10 cellular contexts compared by ENCODE assay signal in genomic region chr11:64713031-64713780, GRCh38. TPM values are rescaled to one million over a fixed set of nuclear protein-coding genes. Genes with fewer than 3 reads are reported as not detected.
DNase-seq lines count a peak whose midpoint lies in the region; ATAC-seq lines count a peak whose summit lies in the region.
"Had no signal": no experiment of that assay in that cellular context is flagged by ENCODE, and none has a peak within 500 bp of the region (broad histone marks: within the 10 kb centered on the region; RNA-seq: fewer than 3 reads in every experiment).

No MANE protein-coding gene starts in this region.

- no peak for DNase-seq in activated naive CD8-positive, alpha-beta T cell treated with anti-CD3 and anti-CD28 coated beads, Interleukin-2, amount 10 ng/mL, durations not matched to agents 7 days and 5 days
- no peak for DNase-seq in activated naive CD8-positive, alpha-beta T cell treated with anti-CD3 and anti-CD28 coated beads for 36 hours
- DNase-seq in activated CD8-positive, alpha-beta T cell treated with anti-CD3 and anti-CD28 coated beads, Interleukin-2, amount 10 ng/mL, durations not matched to agents 7 days and 5 days: no peak
- DNase-seq in iPS DF 6.9 (ENCODE audit: low read depth, low spot score): no peak
- DNase-seq in NCI-H345 treated with DMSO at 0.1 percent for 48 hours (lab: John Stamatoyannopoulos, UW; ENCODE audit: unreplicated experiment): no peak
- DNase-seq in NCI-H524 (lab: John Stamatoyannopoulos, UW): no peak
- no peak for DNase-seq in cerebellar cortex (ENCODE audit: low spot score)
- DNase-seq: DND-41 had no signal

- H3K36me3 Mint-ChIP-seq in activated naive CD8-positive, alpha-beta T cell treated with anti-CD3 and anti-CD28 coated beads, Interleukin-2, amount 10 ng/mL, durations not matched to agents 7 days and 5 days: no peaks in the 10 kb centered on the region
- H3K36me3 Mint-ChIP-seq in activated naive CD8-positive, alpha-beta T cell treated with anti-CD3 and anti-CD28 coated beads for 36 hours: no peaks in the 10 kb centered on the region
- H3K36me3 Mint-ChIP-seq in activated CD8-positive, alpha-beta T cell treated with anti-CD3 and anti-CD28 coated beads, Interleukin-2, amount 10 ng/mL, durations not matched to agents 7 days and 5 days (ENCODE audit: low read depth): no peaks in the 10 kb centered on the region

- H3K27ac ChIP-seq in iPS DF 6.9 (ENCODE audit: low read length) (no peak overlapping the region), thymus (ENCODE audit: low read depth) (no peak overlapping the region)

- ATAC-seq in activated naive CD8-positive, alpha-beta T cell treated with anti-CD3 and anti-CD28 coated beads, Interleukin-2, amount 10 ng/mL, durations not matched to agents 7 days and 5 days (ENCODE audit: low read depth): peak; percentile 41
- ATAC-seq in activated CD8-positive, alpha-beta T cell treated with anti-CD3 and anti-CD28 coated beads, Interleukin-2, amount 10 ng/mL, durations not matched to agents 7 days and 5 days: peak; percentile 40

- H3K4me3 ChIP-seq in iPS DF 6.9 (ENCODE audit: low read length): peak overlapping the region; percentile 38
- peak overlapping the region; percentile 23 for H3K4me3 ChIP-seq in thymus (ENCODE audit: low read length)

- CTCF ChIA-PET in activated CD8-positive, alpha-beta T cell treated with anti-CD3 and anti-CD28 coated beads, Interleukin-2, amount 10 ng/mL, durations not matched to agents 7 days and 5 days (lab: Charles Lee): no interaction called here

- H3K4me1 ChIP-seq in iPS DF 6.9 (ENCODE audit: control insufficient read depth, insufficient read depth, low read length): peaks cover 21% of the 10 kb centered on the region
- peaks cover 10% of the 10 kb centered on the region for H3K4me1 ChIP-seq in thymus (ENCODE audit: control insufficient read depth, insufficient read depth, low read length)

- H3K27ac Mint-ChIP-seq in activated naive CD8-positive, alpha-beta T cell treated with anti-CD3 and anti-CD28 coated beads, Interleukin-2, amount 10 ng/mL, durations not matched to agents 7 days and 5 days: no peak overlapping the region
- no peak overlapping the region for H3K27ac Mint-ChIP-seq in activated naive CD8-positive, alpha-beta T cell treated with anti-CD3 and anti-CD28 coated beads for 36 hours
- no peak overlapping the region for H3K27ac Mint-ChIP-seq in activated CD8-positive, alpha-beta T cell treated with anti-CD3 and anti-CD28 coated beads, Interleukin-2, amount 10 ng/mL, durations not matched to agents 7 days and 5 days

- no peaks in the 10 kb centered on the region for H3K9me3 Mint-ChIP-seq in activated naive CD8-positive, alpha-beta T cell treated with anti-CD3 and anti-CD28 coated beads, Interleukin-2, amount 10 ng/mL, durations not matched to agents 7 days and 5 days
- no peaks in the 10 kb centered on the region for H3K9me3 Mint-ChIP-seq in activated naive CD8-positive, alpha-beta T cell treated with anti-CD3 and anti-CD28 coated beads for 36 hours
- H3K9me3 Mint-ChIP-seq in activated CD8-positive, alpha-beta T cell treated with anti-CD3 and anti-CD28 coated beads, Interleukin-2, amount 10 ng/mL, durations not matched to agents 7 days and 5 days (ENCODE audit: insufficient read depth): no peaks in the 10 kb centered on the region

- H3K4me3 Mint-ChIP-seq in activated naive CD8-positive, alpha-beta T cell treated with anti-CD3 and anti-CD28 coated beads, Interleukin-2, amount 10 ng/mL, durations not matched to agents 7 days and 5 days: no peak overlapping the region
- H3K4me3 Mint-ChIP-seq in activated naive CD8-positive, alpha-beta T cell treated with anti-CD3 and anti-CD28 coated beads for 36 hours: no peak overlapping the region
- no peak overlapping the region for H3K4me3 Mint-ChIP-seq in activated CD8-positive, alpha-beta T cell treated with anti-CD3 and anti-CD28 coated beads, Interleukin-2, amount 10 ng/mL, durations not matched to agents 7 days and 5 days

- POLR2A ChIA-PET in activated naive CD8-positive, alpha-beta T cell treated with anti-CD3 and anti-CD28 coated beads, Interleukin-2, amount 10 ng/mL, durations not matched to agents 7 days and 5 days (lab: Charles Lee): no interaction called here
- POLR2A ChIA-PET in activated CD8-positive, alpha-beta T cell treated with anti-CD3 and anti-CD28 coated beads, Interleukin-2, amount 10 ng/mL, durations not matched to agents 7 days and 5 days (lab: Charles Lee): no interaction called here

- H3K36me3 ChIP-seq in iPS DF 6.9 (ENCODE audit: control insufficient read depth, insufficient read depth, low read length) (no peaks in the 10 kb centered on the region), thymus (ENCODE audit: control insufficient read depth, insufficient read depth) (no peaks in the 10 kb centered on the region)

- peaks cover 11% of the 10 kb centered on the region; the same call in 1 of the 2 replicates for H3K27me3 ChIP-seq in iPS DF 6.9 (ENCODE audit: control insufficient read depth, insufficient read depth, low read length)
- H3K27me3 ChIP-seq in thymus (ENCODE audit: control insufficient read depth, insufficient read depth): peaks cover 66% of the 10 kb centered on the region

- peaks cover 72% of the 10 kb centered on the region for H3K27me3 Mint-ChIP-seq in activated naive CD8-positive, alpha-beta T cell treated with anti-CD3 and anti-CD28 coated beads, Interleukin-2, amount 10 ng/mL, durations not matched to agents 7 days and 5 days
- peaks cover 77% of the 10 kb centered on the region for H3K27me3 Mint-ChIP-seq in activated naive CD8-positive, alpha-beta T cell treated with anti-CD3 and anti-CD28 coated beads for 36 hours
- peaks cover 71% of the 10 kb centered on the region for H3K27me3 Mint-ChIP-seq in activated CD8-positive, alpha-beta T cell treated with anti-CD3 and anti-CD28 coated beads, Interleukin-2, amount 10 ng/mL, durations not matched to agents 7 days and 5 days (ENCODE audit: low read depth)

- no peaks in the 10 kb centered on the region for H3K9me3 ChIP-seq in iPS DF 6.9 (ENCODE audit: control insufficient read depth, insufficient read depth, low read length)
- H3K9me3 ChIP-seq in thymus (ENCODE audit: control insufficient read depth): no peaks in the 10 kb centered on the region

- H3K4me1 Mint-ChIP-seq in activated naive CD8-positive, alpha-beta T cell treated with anti-CD3 and anti-CD28 coated beads, Interleukin-2, amount 10 ng/mL, durations not matched to agents 7 days and 5 days: peaks cover 15% of the 10 kb centered on the region
- H3K4me1 Mint-ChIP-seq in activated naive CD8-positive, alpha-beta T cell treated with anti-CD3 and anti-CD28 coated beads for 36 hours: peaks cover 12% of the 10 kb centered on the region
- peaks cover 10% of the 10 kb centered on the region for H3K4me1 Mint-ChIP-seq in activated CD8-positive, alpha-beta T cell treated with anti-CD3 and anti-CD28 coated beads, Interleukin-2, amount 10 ng/mL, durations not matched to agents 7 days and 5 days (ENCODE audit: low read depth)

- WGBS in iPS DF 6.9 (ENCODE audit: insufficient coverage, insufficient read length): no CpG with 5 or more reads among the region's 119 CpGs
- 3% methylated on average over 119 of the region's 119 CpGs for WGBS in thymus

RNA-seq across cellular contexts. Expression of gene NRXN2, which starts 9.8 kb away (rescaled TPM):
- under 1 TPM in 1 of 2 experiments, not detected in 1; 0.36 TPM for total RNA-seq in activated naive CD8-positive, alpha-beta T cell treated with anti-CD3 and anti-CD28 coated beads, Interleukin-2, amount 10 ng/mL, durations not matched to agents 7 days and 5 days
- total RNA-seq in activated naive CD8-positive, alpha-beta T cell treated with anti-CD3 and anti-CD28 coated beads for 36 hours: under 1 TPM; 0.20 to 0.58 TPM
- total RNA-seq in activated CD8-positive, alpha-beta T cell treated with anti-CD3 and anti-CD28 coated beads, Interleukin-2, amount 10 ng/mL, durations not matched to agents 7 days and 5 days: under 1 TPM; 0.13 to 0.34 TPM
- 1.6 TPM for polyA plus RNA-seq in thymus
- total RNA-seq: glomerular endothelial cell had no signal

RNA-seq across cellular contexts. Expression of gene RASGRP2, which starts 30.7 kb away (rescaled TPM):
- total RNA-seq in activated naive CD8-positive, alpha-beta T cell treated with anti-CD3 and anti-CD28 coated beads, Interleukin-2, amount 10 ng/mL, durations not matched to agents 7 days and 5 days: 100 to 1,000 TPM; 159 to 162 TPM
- 1 to 10 TPM; 3.5 to 4.6 TPM for total RNA-seq in activated naive CD8-positive, alpha-beta T cell treated with anti-CD3 and anti-CD28 coated beads for 36 hours
- 100 to 1,000 TPM; 101 to 115 TPM for total RNA-seq in activated CD8-positive, alpha-beta T cell treated with anti-CD3 and anti-CD28 coated beads, Interleukin-2, amount 10 ng/mL, durations not matched to agents 7 days and 5 days
- 227 TPM for polyA plus RNA-seq in thymus

RNA-seq across cellular contexts. Expression of gene PYGM, which starts 46.6 kb away (rescaled TPM):
- total RNA-seq in activated naive CD8-positive, alpha-beta T cell treated with anti-CD3 and anti-CD28 coated beads, Interleukin-2, amount 10 ng/mL, durations not matched to agents 7 days and 5 days: 1 to 10 TPM; 3.8 to 7.2 TPM
- 1 to 10 TPM; 1.6 to 1.8 TPM for total RNA-seq in activated naive CD8-positive, alpha-beta T cell treated with anti-CD3 and anti-CD28 coated beads for 36 hours
- total RNA-seq in activated CD8-positive, alpha-beta T cell treated with anti-CD3 and anti-CD28 coated beads, Interleukin-2, amount 10 ng/mL, durations not matched to agents 7 days and 5 days: 1 to 10 TPM; 2.9 to 4.7 TPM
- 3.5 TPM for polyA plus RNA-seq in thymus
- total RNA-seq: glomerular endothelial cell had no signal

Comparison
In these comparisons a context has a peak if more than half of its experiments do, and no peak if none do; other contexts are left out.
1. RNA of gene RASGRP2, which starts 30.7 kb away (total RNA-seq): 159 to 162 TPM in activated naive CD8-positive, alpha-beta T cell treated with anti-CD3 and anti-CD28 coated beads, Interleukin-2, amount 10 ng/mL, durations not matched to agents 7 days and 5 days and 101 to 115 TPM in activated CD8-positive, alpha-beta T cell treated with anti-CD3 and anti-CD28 coated beads, Interleukin-2, amount 10 ng/mL, durations not matched to agents 7 days and 5 days; 3.5 to 4.6 TPM in activated naive CD8-positive, alpha-beta T cell treated with anti-CD3 and anti-CD28 coated beads for 36 hours; every median in the first group is over 10 times any median in the second.